In genomic region chr7:2116086-2116810, GRCh38 we compare ENCODE assay signal across 10 cellular contexts.
A peak's percentile ranks its signal among the peaks of the same experiment; 100 is the strongest.
DNase-seq lines count a peak whose midpoint lies in the region; ATAC-seq and TF ChIP-seq lines count a peak whose summit lies in the region.
"Had no signal": no experiment of that assay in that cellular context is flagged by ENCODE, and none has a peak within 500 bp of the region (broad histone marks: within the 10 kb centered on the region; RNA-seq: fewer than 3 reads in every experiment).

No MANE protein-coding gene starts in this region.

- no peak for TF ChIP-seq CTCF in epithelial cell of esophagus (IDR thresholded peaks at IDR 0.05; ENCODE audit: insufficient read depth, low read depth, low read length, missing control alignments)
- no peak for TF ChIP-seq CTCF in omental fat pad (IDR thresholded peaks at IDR 0.05)
- TF ChIP-seq CTCF in glutamatergic neuron (IDR thresholded peaks at IDR 0.05; ENCODE audit: partially characterized antibody, unreplicated experiment), result no peak

- no peak overlapping the region for H3K4me3 Mint-ChIP-seq in glutamatergic neuron (ENCODE audit: unreplicated experiment)

- peak; percentile 77 for ATAC-seq in omental fat pad (ENCODE audit: low FRiP score)
- ATAC-seq in HG03342 (IDR thresholded peaks at IDR 0.05; ENCODE audit: unreplicated experiment), result no peak

- H3K9me3 Mint-ChIP-seq in glutamatergic neuron (ENCODE audit: unreplicated experiment), result peaks cover 6% of the 10 kb centered on the region

- H3K36me3 Mint-ChIP-seq in glutamatergic neuron (ENCODE audit: unreplicated experiment), result no peaks in the 10 kb centered on the region

- no peak overlapping the region for H3K4me3 ChIP-seq in epithelial cell of esophagus (ENCODE audit: low read length)

- H3K4me1 Mint-ChIP-seq in glutamatergic neuron (ENCODE audit: low read depth, unreplicated experiment), result peaks cover 25% of the 10 kb centered on the region

- peaks cover 11% of the 10 kb centered on the region for H3K27me3 Mint-ChIP-seq in glutamatergic neuron (ENCODE audit: unreplicated experiment)

- DNase-seq in EH (ENCODE audit: low read depth) (peak; percentile 44), NCI-H69 (lab: John Stamatoyannopoulos, UW) (peak; percentile 39), epithelial cell of esophagus (ENCODE audit: low read depth) (peak; percentile 88), omental fat pad (ENCODE audit: low spot score) (no peak), glutamatergic neuron (no peak), SW480 (ENCODE audit: low spot score) (no peak), NCI-H1105 (lab: John Stamatoyannopoulos, UW) (no peak)
- DNase-seq: amniotic stem cell, KG1 had no signal

- H3K27ac Mint-ChIP-seq in glutamatergic neuron (ENCODE audit: unreplicated experiment), result no peak overlapping the region

Comparison
In these comparisons a context has a peak if more than half of its experiments do, and no peak if none do; other contexts are left out.
1. DNase-seq: peak in EH (single experiment), NCI-H69 (single experiment) and epithelial cell of esophagus (single experiment); none in omental fat pad (single experiment), glutamatergic neuron (single experiment), SW480 (single experiment) and NCI-H1105 (single experiment).